In genomic region chr14:73784988-73785313, GRCh38 we compare ENCODE assay signal across 8 cellular contexts.
DNase-seq lines count a peak whose midpoint lies in the region; ATAC-seq and TF ChIP-seq lines count a peak whose summit lies in the region.

No MANE protein-coding gene starts in this region.

- DNase-seq in effector memory CD8-positive, alpha-beta T cell, result no peak
- DNase-seq in osteoblast (ENCODE audit: insufficient read length, low spot score, missing footprints), result no peak
- DNase-seq in mesenteric fat pad (ENCODE audit: low spot score), result no peak
- DNase-seq in glutamatergic neuron, result no peak
- no peak for DNase-seq in NCI-H748 (lab: John Stamatoyannopoulos, UW; ENCODE audit: unreplicated experiment)

- H3K27me3 Mint-ChIP-seq in effector memory CD8-positive, alpha-beta T cell, result no peaks in the 10 kb centered on the region
- H3K27me3 Mint-ChIP-seq in glutamatergic neuron (ENCODE audit: unreplicated experiment), result peaks cover 10% of the 10 kb centered on the region

- peak overlapping the region; percentile 80 to 96 for H3K4me3 Mint-ChIP-seq in effector memory CD8-positive, alpha-beta T cell
- no peak overlapping the region for H3K4me3 Mint-ChIP-seq in glutamatergic neuron (ENCODE audit: unreplicated experiment)

- no peaks in the 10 kb centered on the region for H3K9me3 Mint-ChIP-seq in effector memory CD8-positive, alpha-beta T cell
- peaks cover 12% of the 10 kb centered on the region for H3K9me3 Mint-ChIP-seq in glutamatergic neuron (ENCODE audit: unreplicated experiment)

- H3K9me2 ChIP-seq in OCI-LY1 (ENCODE audit: low read depth, low read length), result no peaks in the 10 kb centered on the region

- TF ChIP-seq CTCF in OCI-LY1 (IDR thresholded peaks at IDR 0.05; ENCODE audit: low read length) (no peak), osteoblast (IDR thresholded peaks at IDR 0.05; ENCODE audit: extremely low read depth, low read depth, low read length) (no peak), glutamatergic neuron (IDR thresholded peaks at IDR 0.05; ENCODE audit: partially characterized antibody, unreplicated experiment) (no peak)

- H3K27ac ChIP-seq in BLaER1, result peak overlapping the region; percentile 99
- peak overlapping the region; percentile 80 for H3K27ac ChIP-seq in OCI-LY1 (ENCODE audit: low read depth, low read length, poor library complexity, severe bottlenecking)
- peak overlapping the region; percentile 96 for H3K27ac ChIP-seq in osteoblast (ENCODE audit: low read depth, low read length)

- no peak for ATAC-seq in effector memory CD8-positive, alpha-beta T cell (replicated peaks)
- ATAC-seq in GM21423 (IDR thresholded peaks at IDR 0.05; ENCODE audit: unreplicated experiment), result no peak

- no peaks in the 10 kb centered on the region for H3F3A ChIP-seq in OCI-LY1 (ENCODE audit: insufficient read depth, low read length)

- peak overlapping the region; percentile 87 to 93 for H3K27ac Mint-ChIP-seq in effector memory CD8-positive, alpha-beta T cell
- no peak overlapping the region for H3K27ac Mint-ChIP-seq in glutamatergic neuron (ENCODE audit: unreplicated experiment)

- peak overlapping the region; percentile 97 for H3K9ac ChIP-seq in BLaER1
- H3K9ac ChIP-seq in OCI-LY1 (ENCODE audit: low read length), result peak overlapping the region; percentile 88; the same call in 1 of the 2 replicates

- H3K36me3 Mint-ChIP-seq in effector memory CD8-positive, alpha-beta T cell (ENCODE audit: insufficient read depth), result peaks cover 27% of the 10 kb centered on the region
- H3K36me3 Mint-ChIP-seq in glutamatergic neuron (ENCODE audit: unreplicated experiment), result no peaks in the 10 kb centered on the region

- H4K20me1 ChIP-seq in BLaER1, result peaks cover 50% of the 10 kb centered on the region
- H4K20me1 ChIP-seq in OCI-LY1 (ENCODE audit: insufficient read depth, low read length), result no peaks in the 10 kb centered on the region
- H4K20me1 ChIP-seq in osteoblast (ENCODE audit: insufficient read depth, low read length), result peaks cover 20% of the 10 kb centered on the region

- H3K9me3 ChIP-seq in BLaER1 (no peaks in the 10 kb centered on the region), OCI-LY1 (ENCODE audit: low read length) (no peaks in the 10 kb centered on the region), osteoblast (ENCODE audit: low read depth, low read length) (no peaks in the 10 kb centered on the region)

- H2AFZ ChIP-seq in OCI-LY1 (ENCODE audit: low read length) (no peak overlapping the region), osteoblast (ENCODE audit: low read length) (no peak overlapping the region)

- peak overlapping the region; percentile 92 for H3K4me2 ChIP-seq in BLaER1
- peak overlapping the region; percentile 82 for H3K4me2 ChIP-seq in OCI-LY1 (ENCODE audit: low read length)
- H3K4me2 ChIP-seq in osteoblast (ENCODE audit: insufficient read depth, low read length), result peak overlapping the region; percentile 99

- H3K79me2 ChIP-seq in OCI-LY1 (ENCODE audit: insufficient read depth, low read length) (peaks cover 63% of the 10 kb centered on the region), osteoblast (ENCODE audit: insufficient read depth, low read length) (peaks cover 59% of the 10 kb centered on the region)

- H3K4me3 ChIP-seq in BLaER1 (peak overlapping the region; percentile 92), OCI-LY1 (ENCODE audit: low read depth, low read length, poor library complexity, severe bottlenecking) (peak overlapping the region; percentile 91), osteoblast (ENCODE audit: insufficient read depth, low read length) (peak overlapping the region; percentile 75)

- H3K4me1 Mint-ChIP-seq in effector memory CD8-positive, alpha-beta T cell (ENCODE audit: low read depth in 2 of 2), result peaks cover 60 to 67% of the 10 kb centered on the region in 2 donors
- peaks cover 38% of the 10 kb centered on the region for H3K4me1 Mint-ChIP-seq in glutamatergic neuron (ENCODE audit: low read depth, unreplicated experiment)

- no peaks in the 10 kb centered on the region for H3K27me3 ChIP-seq in BLaER1
- H3K27me3 ChIP-seq in OCI-LY1 (ENCODE audit: insufficient read depth, low read length), result no peaks in the 10 kb centered on the region
- no peaks in the 10 kb centered on the region for H3K27me3 ChIP-seq in osteoblast (ENCODE audit: insufficient read depth, low read length)

- peaks cover 78% of the 10 kb centered on the region for H3K4me1 ChIP-seq in BLaER1
- H3K4me1 ChIP-seq in OCI-LY1 (ENCODE audit: insufficient read depth, low read length, severe bottlenecking), result peaks cover 61% of the 10 kb centered on the region
- peaks cover 58% of the 10 kb centered on the region for H3K4me1 ChIP-seq in osteoblast (ENCODE audit: insufficient read depth, low read length)

- H3K36me3 ChIP-seq in BLaER1, result peaks cover 18% of the 10 kb centered on the region
- H3K36me3 ChIP-seq in OCI-LY1 (ENCODE audit: insufficient read depth, low read length), result peaks cover 7% of the 10 kb centered on the region
- peaks cover 6% of the 10 kb centered on the region for H3K36me3 ChIP-seq in osteoblast (ENCODE audit: insufficient read depth, low read length)
